ENCODE assay signal across 12 cellular contexts in genomic region chr2:172962824-172963223, GRCh38.
DNase-seq lines count a peak whose midpoint lies in the region; ATAC-seq and FAIRE-seq lines count a peak whose summit lies in the region.
"Had no signal": no experiment of that assay in that cellular context is flagged by ENCODE, and none has a peak within 500 bp of the region (broad histone marks: within the 10 kb centered on the region; RNA-seq: fewer than 3 reads in every experiment).

No MANE protein-coding gene starts in this region.

- H3K27ac ChIP-seq in epithelial cell of prostate = peak overlapping the region; percentile 31
- H3K27ac ChIP-seq: WERI-Rb-1 had no signal

- ATAC-seq in HG03159 (IDR thresholded peaks at IDR 0.05; ENCODE audit: unreplicated experiment) = no peak

- DNase-seq in stimulated activated CD4-positive, alpha-beta T cell treated with anti-CD3 and anti-CD28 coated beads, Interleukin-15, amount 100 ng/mL, for 24 hours = peak; percentile 23
- DNase-seq in stimulated activated CD4-positive, alpha-beta T cell treated with anti-CD3 and anti-CD28 coated beads, Interleukin-12 subunit alpha, Interleukin-12 subunit beta, amount 100 ng/mL, for 4 hours = no peak
- DNase-seq in RCC 7860 (ENCODE audit: low spot score) (peak; percentile 34), epithelial cell of prostate (ENCODE audit: low read depth, low spot score) (no peak), stromal cell of bone marrow (ENCODE audit: low read depth) (peak; percentile 35), OCI-M2 (lab: John Stamatoyannopoulos, UW; ENCODE audit: unreplicated experiment) (no peak), NCI-H2171 treated with DMSO at 0.1 percent for 48 hours (lab: John Stamatoyannopoulos, UW) (no peak)
- DNase-seq: H9, NCI-H524 treated with DMSO at 0.1 percent for 48 hours, nucleus accumbens, WERI-Rb-1 had no signal

- FAIRE-seq in RCC 7860 (lab: Jason Lieb, UNC) = no peak

Comparison
In these comparisons a context has a peak if more than half of its experiments do, and no peak if none do; other contexts are left out.
1. DNase-seq: peak in stimulated activated CD4-positive, alpha-beta T cell treated with anti-CD3 and anti-CD28 coated beads, Interleukin-15, amount 100 ng/mL, for 24 hours (single experiment), RCC 7860 (single experiment) and stromal cell of bone marrow (single experiment); none in stimulated activated CD4-positive, alpha-beta T cell treated with anti-CD3 and anti-CD28 coated beads, Interleukin-12 subunit alpha, Interleukin-12 subunit beta, amount 100 ng/mL, for 4 hours (single experiment), epithelial cell of prostate (single experiment), OCI-M2 (single experiment) and NCI-H2171 treated with DMSO at 0.1 percent for 48 hours (single experiment).